In the genomic region with DNA sequence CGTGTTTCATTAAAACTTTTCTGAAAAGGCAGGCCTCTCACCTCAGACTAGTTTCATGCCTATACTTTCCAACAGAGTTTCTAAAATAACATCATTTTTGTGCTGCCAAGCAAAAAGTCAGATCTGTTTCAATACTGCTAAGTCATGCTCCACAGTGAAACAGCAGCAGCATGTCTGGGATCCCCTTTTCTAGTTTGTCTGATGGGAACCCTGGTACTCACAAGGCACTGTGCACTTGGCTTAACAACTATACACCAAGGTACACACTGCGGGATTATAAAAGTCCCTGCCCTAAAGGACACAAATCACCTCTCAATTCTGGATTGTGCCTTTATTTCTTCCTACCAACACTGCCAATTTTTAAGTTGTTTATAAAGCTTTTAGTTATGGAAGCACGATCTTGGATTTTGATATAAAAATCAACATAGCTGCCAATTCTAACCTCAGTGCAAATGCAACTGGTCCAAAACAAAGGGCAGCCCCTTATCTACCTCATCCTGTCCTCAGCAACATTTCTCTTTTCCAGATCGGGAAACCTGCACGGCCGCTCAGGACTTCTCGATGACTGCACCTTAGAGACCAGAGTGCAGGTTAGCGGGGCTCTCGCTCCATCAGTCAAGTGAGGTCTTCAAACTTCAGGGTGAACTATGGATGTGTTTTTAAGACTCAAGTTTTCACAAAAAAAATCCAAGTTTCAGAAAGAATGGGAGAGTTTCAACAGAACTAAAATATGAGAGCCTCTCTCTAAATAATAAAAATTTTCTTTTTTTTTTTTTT, we compare ENCODE assay signal across 1 cellular context.
TF ChIP-seq lines count a peak whose summit lies in the region.

No MANE protein-coding gene starts in this region.

TF ChIP-seq in K562, 482 proteins besides CTCF, POLR2A, EP300 and RAD21 (continued from another document):
- TF ChIP-seq MAFF (IDR thresholded peaks at IDR 0.05; ENCODE audit: low read length) (peak; percentile 86), ZNF124 (CRISPR knock-in tag; IDR thresholded peaks at IDR 0.05) (no peak), ZNF561 (CRISPR knock-in tag; conservative IDR thresholded peaks at IDR 0.05) (no peak), CREB1 (IDR thresholded peaks at IDR 0.05) (no peak), CREB1 (CRISPR knock-in tag; IDR thresholded peaks at IDR 0.05) (no peak), ZNF316 (IDR thresholded peaks at IDR 0.05) (peak; percentile 93), MTF1 (CRISPR knock-in tag; IDR thresholded peaks at IDR 0.05; ENCODE audit: borderline replicate concordance) (no peak), NELFE (IDR thresholded peaks at IDR 0.05; ENCODE audit: insufficient read depth, insufficient read length) (no peak)
- TF ChIP-seq, protein P1, sequence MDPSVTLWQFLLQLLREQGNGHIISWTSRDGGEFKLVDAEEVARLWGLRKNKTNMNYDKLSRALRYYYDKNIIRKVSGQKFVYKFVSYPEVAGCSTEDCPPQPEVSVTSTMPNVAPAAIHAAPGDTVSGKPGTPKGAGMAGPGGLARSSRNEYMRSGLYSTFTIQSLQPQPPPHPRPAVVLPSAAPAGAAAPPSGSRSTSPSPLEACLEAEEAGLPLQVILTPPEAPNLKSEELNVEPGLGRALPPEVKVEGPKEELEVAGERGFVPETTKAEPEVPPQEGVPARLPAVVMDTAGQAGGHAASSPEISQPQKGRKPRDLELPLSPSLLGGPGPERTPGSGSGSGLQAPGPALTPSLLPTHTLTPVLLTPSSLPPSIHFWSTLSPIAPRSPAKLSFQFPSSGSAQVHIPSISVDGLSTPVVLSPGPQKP (CRISPR knock-in tag; IDR thresholded peaks at IDR 0.05): no peak
- TF ChIP-seq, protein P2, sequence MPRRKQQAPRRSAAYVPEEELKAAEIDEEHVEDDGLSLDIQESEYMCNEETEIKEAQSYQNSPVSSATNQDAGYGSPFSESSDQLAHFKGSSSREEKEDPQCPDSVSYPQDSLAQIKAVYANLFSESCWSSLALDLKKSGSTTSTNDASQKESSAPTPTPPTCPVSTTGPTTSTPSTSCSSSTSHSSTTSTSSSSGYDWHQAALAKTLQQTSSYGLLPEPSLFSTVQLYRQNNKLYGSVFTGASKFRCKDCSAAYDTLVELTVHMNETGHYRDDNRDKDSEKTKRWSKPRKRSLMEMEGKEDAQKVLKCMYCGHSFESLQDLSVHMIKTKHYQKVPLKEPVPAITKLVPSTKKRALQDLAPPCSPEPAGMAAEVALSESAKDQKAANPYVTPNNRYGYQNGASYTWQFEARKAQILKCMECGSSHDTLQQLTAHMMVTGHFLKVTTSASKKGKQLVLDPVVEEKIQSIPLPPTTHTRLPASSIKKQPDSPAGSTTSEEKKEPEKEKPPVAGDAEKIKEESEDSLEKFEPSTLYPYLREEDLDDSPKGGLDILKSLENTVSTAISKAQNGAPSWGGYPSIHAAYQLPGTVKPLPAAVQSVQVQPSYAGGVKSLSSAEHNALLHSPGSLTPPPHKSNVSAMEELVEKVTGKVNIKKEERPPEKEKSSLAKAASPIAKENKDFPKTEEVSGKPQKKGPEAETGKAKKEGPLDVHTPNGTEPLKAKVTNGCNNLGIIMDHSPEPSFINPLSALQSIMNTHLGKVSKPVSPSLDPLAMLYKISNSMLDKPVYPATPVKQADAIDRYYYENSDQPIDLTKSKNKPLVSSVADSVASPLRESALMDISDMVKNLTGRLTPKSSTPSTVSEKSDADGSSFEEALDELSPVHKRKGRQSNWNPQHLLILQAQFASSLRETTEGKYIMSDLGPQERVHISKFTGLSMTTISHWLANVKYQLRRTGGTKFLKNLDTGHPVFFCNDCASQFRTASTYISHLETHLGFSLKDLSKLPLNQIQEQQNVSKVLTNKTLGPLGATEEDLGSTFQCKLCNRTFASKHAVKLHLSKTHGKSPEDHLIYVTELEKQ (CRISPR knock-in tag; IDR thresholded peaks at IDR 0.05): no peak
